ENCODE assay signal across 10 cellular contexts in genomic region chr2:15943914-15944313, GRCh38. TPM values are rescaled to one million over a fixed set of nuclear protein-coding genes. Genes with fewer than 3 reads are reported as not detected.
DNase-seq lines count a peak whose midpoint lies in the region; TF ChIP-seq lines count a peak whose summit lies in the region.
"Had no signal": no experiment of that assay in that cellular context is flagged by ENCODE, and none has a peak within 500 bp of the region (broad histone marks: within the 10 kb centered on the region; RNA-seq: fewer than 3 reads in every experiment).

No MANE protein-coding gene starts in this region.

- H3K4me3 ChIP-seq in BE2C (ENCODE audit: low read depth, low read length) (peak overlapping the region; percentile 0), Loucy (ENCODE audit: low read length, poor library complexity, severe bottlenecking) (peak overlapping the region; percentile 80)

- H3K9me2 ChIP-seq in Loucy (replicated peaks; ENCODE audit: low read depth, low read length) = no peaks in the 10 kb centered on the region

- no peaks in the 10 kb centered on the region for H3F3A ChIP-seq in Loucy (ENCODE audit: low read depth)

- H3K9ac ChIP-seq in Loucy (ENCODE audit: low read depth, low read length, poor library complexity, severe bottlenecking) = peak overlapping the region; percentile 88

- H4K20me1 ChIP-seq in Loucy (ENCODE audit: insufficient read depth, low read length, poor library complexity, severe bottlenecking) = peaks cover 52% of the 10 kb centered on the region

- no peak overlapping the region for H2AFZ ChIP-seq in Loucy (ENCODE audit: low read length)

- H3K4me1 ChIP-seq in BE2C (peaks cover 30% of the 10 kb centered on the region), Loucy (ENCODE audit: insufficient read depth, low read length, poor library complexity, severe bottlenecking) (peaks cover 9% of the 10 kb centered on the region)

- H3K4me2 ChIP-seq in Loucy (ENCODE audit: low read depth, low read length, poor library complexity, severe bottlenecking) = peak overlapping the region; percentile 72

- H3K9me3 ChIP-seq in BE2C (no peaks in the 10 kb centered on the region; the same call in 1 of the 2 replicates), Loucy (ENCODE audit: insufficient read depth, low read depth, low read length) (no peaks in the 10 kb centered on the region)

- H3K27ac ChIP-seq in cingulate gyrus (ENCODE audit: low read depth, low read length) = peak overlapping the region; percentile 61
- H3K27ac ChIP-seq: VCaP had no signal

- H3K27me3 ChIP-seq in BE2C = peaks cover 40% of the 10 kb centered on the region
- H3K27me3 ChIP-seq in Loucy (ENCODE audit: insufficient read depth, low read length, poor library complexity, severe bottlenecking) = peaks cover 8% of the 10 kb centered on the region

- peaks cover 72% of the 10 kb centered on the region for H3K79me2 ChIP-seq in Loucy (ENCODE audit: insufficient read depth, low read length)

- DNase-seq in BE2C (peak; percentile 100), mesenteric fat pad (ENCODE audit: low spot score) (peak; percentile 6), NCI-H510A (lab: John Stamatoyannopoulos, UW) (no peak), GDM1 (lab: John Stamatoyannopoulos, UW) (no peak)
- no peak for DNase-seq in activated CD8-positive, alpha-beta memory T cell treated with anti-CD3 and anti-CD28 coated beads for 24 hours
- DNase-seq in activated effector memory CD4-positive, alpha-beta T cell treated with Interleukin-2 at 50 U/mL for 16 hours = no peak
- DNase-seq: COR-L47 had no signal

- no peak for TF ChIP-seq CTCF in BE2C (IDR thresholded peaks at IDR 0.05; ENCODE audit: low read depth, low read length)
- TF ChIP-seq CTCF in Loucy (conservative IDR thresholded peaks at IDR 0.05; ENCODE audit: low read length) = no peak

- H3K36me3 ChIP-seq in BE2C = peaks cover 67% of the 10 kb centered on the region
- H3K36me3 ChIP-seq in Loucy (ENCODE audit: insufficient read depth, low read length) = peaks cover 53% of the 10 kb centered on the region; the same call in 1 of the 2 replicates

RNA-seq across cellular contexts. Expression of gene MYCN, which starts 3.6 kb away (rescaled TPM):
- 1,296 TPM for polyA plus RNA-seq in BE2C (2012; ENCODE audit: insufficient read depth, insufficient read length, low read depth)
- 0.29 TPM for total RNA-seq in mesenteric fat pad

Comparison
In these comparisons a context has a peak if more than half of its experiments do, and no peak if none do; other contexts are left out.
1. DNase-seq: peak in BE2C (single experiment) and mesenteric fat pad (single experiment); none in NCI-H510A (single experiment), activated CD8-positive, alpha-beta memory T cell treated with anti-CD3 and anti-CD28 coated beads for 24 hours (single experiment), activated effector memory CD4-positive, alpha-beta T cell treated with Interleukin-2 at 50 U/mL for 16 hours (single experiment) and GDM1 (single experiment).